In the genomic region with DNA sequence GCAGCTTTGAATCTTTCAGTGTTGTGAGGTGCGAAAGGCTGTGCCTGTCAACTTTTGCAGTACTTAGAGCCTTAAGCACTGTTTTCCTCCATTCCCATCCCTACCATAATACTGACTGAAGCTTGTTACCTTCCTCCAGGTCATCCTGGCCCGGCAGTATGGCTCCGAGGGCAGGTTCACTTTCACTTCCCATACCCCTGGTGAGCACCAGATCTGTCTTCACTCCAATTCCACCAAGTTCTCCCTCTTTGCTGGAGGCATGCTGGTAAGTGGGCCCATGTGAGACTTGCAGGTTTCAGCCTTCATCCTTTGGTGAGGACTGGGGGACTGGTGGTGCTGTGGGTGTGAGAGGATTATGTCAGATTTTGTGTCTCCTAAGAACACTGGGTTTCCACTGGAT, we compare ENCODE assay signal across 10 cellular contexts. TPM values are rescaled to one million over a fixed set of nuclear protein-coding genes. Genes with fewer than 3 reads are reported as not detected.
DNase-seq lines count a peak whose midpoint lies in the region; ATAC-seq and TF ChIP-seq lines count a peak whose summit lies in the region.
"Had no signal": no experiment of that assay in that cellular context is flagged by ENCODE, and none has a peak within 500 bp of the region (broad histone marks: within the 10 kb centered on the region; RNA-seq: fewer than 3 reads in every experiment).

No MANE protein-coding gene starts in this region.

- H4K20me1 ChIP-seq in PC-9 (ENCODE audit: insufficient read depth) = no peaks in the 10 kb centered on the region

- H3F3A ChIP-seq in PC-9 (ENCODE audit: insufficient read depth, low read depth) = peaks cover 12% of the 10 kb centered on the region; the same call in 1 of the 2 replicates

- peaks cover 25% of the 10 kb centered on the region for H3K4me1 Mint-ChIP-seq in T-helper 1 cell treated with Interleukin-12 subunit alpha and Interleukin-12 subunit beta and Interleukin-4 antibody, amounts not matched to agents 30 μg/mL and 1 μg/mL, for 36 hours (ENCODE audit: low read depth)
- H3K4me1 Mint-ChIP-seq in effector memory CD8-positive, alpha-beta T cell (ENCODE audit: low read depth in 2 of 2) = peaks cover 10 to 16% of the 10 kb centered on the region in 2 donors

- H2AFZ ChIP-seq in PC-9 = no peak overlapping the region

- H3K9me2 ChIP-seq in PC-9 (ENCODE audit: insufficient read depth) = no peaks in the 10 kb centered on the region

- no TSS peak for BruUV-seq in PC-9 (replicated peaks; lab: Mats Ljungman, UMichigan)

- H3K36me3 ChIP-seq in PC-9 (ENCODE audit: low read depth) (peaks cover 5% of the 10 kb centered on the region; the same call in 1 of the 2 replicates), psoas muscle (ENCODE audit: insufficient read depth in 1 of 2, low read depth in 1 of 2) (peaks cover 15 to 38% of the 10 kb centered on the region in 2 donors)

- H3K27me3 ChIP-seq in PC-9 (ENCODE audit: insufficient read depth, low read depth) (peaks cover 22% of the 10 kb centered on the region), psoas muscle (ENCODE audit: insufficient read depth in 3 of 3, low read length in 2 of 3) (peaks cover 0 to 16% (median 0%) of the 10 kb centered on the region in 3 donors)
- H3K27me3 ChIP-seq: testis had no signal

- peak overlapping the region; percentile 61 for H3K27ac Mint-ChIP-seq in T-helper 1 cell treated with Interleukin-12 subunit alpha and Interleukin-12 subunit beta and Interleukin-4 antibody, amounts not matched to agents 30 μg/mL and 1 μg/mL, for 36 hours
- peak overlapping the region in 1 of 2 donors; percentile 94 for H3K27ac Mint-ChIP-seq in effector memory CD8-positive, alpha-beta T cell

- H3K36me3 Mint-ChIP-seq in T-helper 1 cell treated with Interleukin-12 subunit alpha and Interleukin-12 subunit beta and Interleukin-4 antibody, amounts not matched to agents 30 μg/mL and 1 μg/mL, for 36 hours (ENCODE audit: low read depth) = peaks cover 32% of the 10 kb centered on the region
- H3K36me3 Mint-ChIP-seq in effector memory CD8-positive, alpha-beta T cell (ENCODE audit: insufficient read depth) = peaks cover 38% of the 10 kb centered on the region

- no peaks in the 10 kb centered on the region for H3K9me3 Mint-ChIP-seq in T-helper 1 cell treated with Interleukin-12 subunit alpha and Interleukin-12 subunit beta and Interleukin-4 antibody, amounts not matched to agents 30 μg/mL and 1 μg/mL, for 36 hours
- H3K9me3 Mint-ChIP-seq in effector memory CD8-positive, alpha-beta T cell = no peaks in the 10 kb centered on the region

- H3K27me3 Mint-ChIP-seq in T-helper 1 cell treated with Interleukin-12 subunit alpha and Interleukin-12 subunit beta and Interleukin-4 antibody, amounts not matched to agents 30 μg/mL and 1 μg/mL, for 36 hours (ENCODE audit: low read depth) = peaks cover 26% of the 10 kb centered on the region
- peaks cover 12 to 23% of the 10 kb centered on the region in 2 donors for H3K27me3 Mint-ChIP-seq in effector memory CD8-positive, alpha-beta T cell

- H3K9me3 ChIP-seq in PC-9 (ENCODE audit: insufficient read depth, low read depth) = no peaks in the 10 kb centered on the region
- no peaks in the 10 kb centered on the region for H3K9me3 ChIP-seq in psoas muscle
- H3K9me3 ChIP-seq: testis had no signal

- peak overlapping the region; percentile 89; the same call in 1 of the 2 replicates for H3K4me2 ChIP-seq in PC-9

- WGBS in psoas muscle, 3 donors = 82 to 90% (median 88%) methylated on average over 3 of the region's 3 CpGs

- ATAC-seq in effector memory CD8-positive, alpha-beta T cell (replicated peaks) = no peak
- ATAC-seq in psoas muscle (no peak), HG02870 (IDR thresholded peaks at IDR 0.05; ENCODE audit: unreplicated experiment) (no peak)

- POLR2A ChIA-PET in PC-9 (lab: Charles Lee; ENCODE audit: unreplicated experiment) = no interaction called here

- peak overlapping the region; percentile 95 for H3K4me3 Mint-ChIP-seq in T-helper 1 cell treated with Interleukin-12 subunit alpha and Interleukin-12 subunit beta and Interleukin-4 antibody, amounts not matched to agents 30 μg/mL and 1 μg/mL, for 36 hours
- peak overlapping the region; percentile 92 to 93 for H3K4me3 Mint-ChIP-seq in effector memory CD8-positive, alpha-beta T cell

- TF ChIP-seq CTCF in PC-9 (conservative IDR thresholded peaks at IDR 0.05) = no peak
- no peak for TF ChIP-seq CTCF in psoas muscle (IDR thresholded peaks at IDR 0.05)

- DNase-seq in T-helper 1 cell (no peak), PC-9 (no peak), psoas muscle (no peak), DMS153 treated with DMSO at 0.1 percent for 48 hours (lab: John Stamatoyannopoulos, UW; ENCODE audit: unreplicated experiment) (no peak), DMS 273 treated with DMSO at 0.1 percent for 48 hours (lab: John Stamatoyannopoulos, UW) (no peak)
- DNase-seq in effector memory CD8-positive, alpha-beta T cell = no peak
- DNase-seq: 8988T, testis had no signal

- H3K4me3 ChIP-seq in PC-9 (peak overlapping the region; percentile 91; the same call in 1 of the 2 replicates), psoas muscle (peak overlapping the region; percentile 81)

- CTCF ChIA-PET in PC-9 (lab: Charles Lee) = interaction anchor here (0.7 kb wide), 1 partner anchor 574 kb away, joined by 11 read pairs; no protein-coding TSS in a partner anchor

- H3K27ac ChIP-seq in PC-9 = no peak overlapping the region
- no peak overlapping the region for H3K27ac ChIP-seq in psoas muscle
- H3K27ac ChIP-seq: testis had no signal

- intact Hi-C loops in PC-9 (cut with micrococcal nuclease; ENCODE audit: unreplicated experiment) (loop anchor here (2.0 to 5.0 kb wide), 2 partner anchors 41 to 77 kb away; a partner anchor contains a TSS), psoas muscle (cut with DNase I) (loop anchor here in 1 of 2 donors (10.0 kb wide), 1 partner anchor 49 kb away; no protein-coding TSS in a partner anchor)

- H3K79me2 ChIP-seq in PC-9 (ENCODE audit: low read depth) = peaks cover 22% of the 10 kb centered on the region

- H3K4me1 ChIP-seq in PC-9 (replicated peaks; ENCODE audit: insufficient read depth) (peaks cover 10% of the 10 kb centered on the region; the same call in 1 of the 2 replicates), psoas muscle (peaks cover 10% of the 10 kb centered on the region)

RNA-seq across cellular contexts. Expression of a gene that starts 1.5 kb away (rescaled TPM):
- 168 and 173 TPM in 2 replicates for total RNA-seq in PC-9 (2021)
- 10 to 100 TPM; 47.5 to 71.9 (median 56.7) TPM for total RNA-seq in psoas muscle
- 100 to 1,000 TPM in 2 of 3 donors, 10 to 100 TPM in 1; 78.3 to 185 (median 115) TPM for polyA plus RNA-seq in psoas muscle

RNA-seq across cellular contexts. Expression of a gene that starts 6.4 kb away (rescaled TPM):
- 27.9 and 29.5 TPM in 2 replicates for total RNA-seq in PC-9 (2021)
- 10 to 100 TPM; 12.7 to 18.5 (median 14.1) TPM for total RNA-seq in psoas muscle
- polyA plus RNA-seq in psoas muscle = 10 to 100 TPM; 13.0 to 23.1 (median 15.1) TPM

RNA-seq across cellular contexts. Expression of a gene that starts 39.1 kb away (rescaled TPM):
- total RNA-seq in PC-9 (2021) (70.4 and 102 TPM in 2 replicates), psoas muscle (10 to 100 TPM; 27.2 to 36.7 (median 30.3) TPM)
- 10 to 100 TPM; 26.9 to 31.2 (median 27.0) TPM for polyA plus RNA-seq in psoas muscle
